ENCODE assay signal across 8 cellular contexts in genomic region chr12:99985129-99985570, GRCh38.
A peak's percentile ranks its signal among the peaks of the same experiment; 100 is the strongest.
DNase-seq lines count a peak whose midpoint lies in the region; TF ChIP-seq lines count a peak whose summit lies in the region.

No MANE protein-coding gene starts in this region.

- H3K36me3 ChIP-seq in DOHH2 (ENCODE audit: control insufficient read depth, low read length) = no peaks in the 10 kb centered on the region

- DNase-seq in HFF-Myc (ENCODE audit: extremely low read depth, low read depth) = no peak
- peak; percentile 50 for DNase-seq in RPMI8226
- no peak for DNase-seq in fibroblast of mammary gland (ENCODE audit: low read depth)
- peak; percentile 8 for DNase-seq in pons (ENCODE audit: low spot score)
- no peak for DNase-seq in ACHN
- DNase-seq in NCI-H2029 treated with DMSO at 0.1 percent for 48 hours (lab: John Stamatoyannopoulos, UW) = no peak
- no peak for DNase-seq in stimulated activated CD4-positive, alpha-beta T cell treated with anti-CD3 and anti-CD28 coated beads, Interleukin-1b, Interleukin-23, amount 100 ng/mL, for 48 hours

- H3K27me3 ChIP-seq in DOHH2 (ENCODE audit: control insufficient read depth, low read length) = peaks cover 34% of the 10 kb centered on the region

- no peaks in the 10 kb centered on the region for H3K9me2 ChIP-seq in DOHH2 (replicated peaks; ENCODE audit: control insufficient read depth, low read length)

- peaks cover 5% of the 10 kb centered on the region for H3K4me1 ChIP-seq in DOHH2 (ENCODE audit: control insufficient read depth, low read length)

- TF ChIP-seq CTCF in DOHH2 (IDR thresholded peaks at IDR 0.05; ENCODE audit: low read depth, low read length, poor library complexity, severe bottlenecking) (no peak), HFF-Myc (IDR thresholded peaks at IDR 0.05; ENCODE audit: low read depth, low read length, missing control alignments) (no peak), fibroblast of mammary gland (conservative IDR thresholded peaks at IDR 0.05; ENCODE audit: control insufficient read depth, insufficient read depth, low read depth, low read length) (no peak)

- no peaks in the 10 kb centered on the region for H3F3A ChIP-seq in DOHH2 (ENCODE audit: control insufficient read depth, insufficient read depth)

- H3K79me2 ChIP-seq in DOHH2 (ENCODE audit: control insufficient read depth, low read length) = no peaks in the 10 kb centered on the region

- peak overlapping the region; percentile 58 for H3K4me2 ChIP-seq in DOHH2 (ENCODE audit: low read length)

- no peaks in the 10 kb centered on the region for H4K20me1 ChIP-seq in DOHH2 (ENCODE audit: control insufficient read depth, insufficient read depth, low read depth, low read length)

- in situ Hi-C loops in ACHN (cut with HindIII; ENCODE audit: low pct_ligation_motif_present, low pct_unique_long_range_greater_than_20kb, low sequenced_read_pairs) = no loop called here

- H3K27ac ChIP-seq in DOHH2 (ENCODE audit: low read depth, low read length) = no peak overlapping the region

- no peaks in the 10 kb centered on the region for H3K9me3 ChIP-seq in DOHH2 (ENCODE audit: control insufficient read depth, insufficient read depth, low read length)

- H3K4me3 ChIP-seq in DOHH2 (ENCODE audit: low read length) (peak overlapping the region; percentile 57), HFF-Myc (replicated peaks; ENCODE audit: low read depth, low read length) (peak overlapping the region; percentile 43), fibroblast of mammary gland (ENCODE audit: control insufficient read depth, low read depth, low read length) (peak overlapping the region; percentile 61)

Comparison
In these comparisons a context has a peak if more than half of its experiments do, and no peak if none do; other contexts are left out.
1. DNase-seq: peak in RPMI8226 (single experiment) and pons (single experiment); none in HFF-Myc (single experiment), fibroblast of mammary gland (single experiment), ACHN (single experiment), NCI-H2029 treated with DMSO at 0.1 percent for 48 hours (single experiment) and stimulated activated CD4-positive, alpha-beta T cell treated with anti-CD3 and anti-CD28 coated beads, Interleukin-1b, Interleukin-23, amount 100 ng/mL, for 48 hours (single experiment).
2. Peak in every context shown above with its lines, with median percentiles within 50 percentile points of each other: H3K4me3 ChIP-seq.